19 cellular contexts compared by ENCODE assay signal in the genomic region with DNA sequence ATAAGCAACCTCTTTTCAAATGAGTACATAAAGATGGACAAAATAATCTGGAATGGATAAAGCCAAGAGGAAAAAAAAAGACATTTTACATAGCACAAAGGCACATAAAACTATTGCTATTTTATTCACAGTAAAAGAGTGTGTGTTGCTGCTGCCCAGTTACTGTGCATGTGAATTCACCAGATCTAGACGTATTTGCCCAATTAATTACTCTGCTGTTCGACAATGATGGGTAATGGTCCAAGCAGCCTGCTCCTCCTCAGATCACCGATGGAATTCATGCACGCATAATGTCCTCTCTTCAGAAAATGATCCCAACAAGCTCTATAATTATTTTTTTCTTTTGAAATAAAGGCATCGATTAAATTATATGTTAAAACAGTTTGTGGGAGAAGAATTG.
DNase-seq lines count a peak whose midpoint lies in the region; ATAC-seq, FAIRE-seq and TF ChIP-seq lines count a peak whose summit lies in the region.
"Had no signal": no experiment of that assay in that cellular context is flagged by ENCODE, and none has a peak within 500 bp of the region (broad histone marks: within the 10 kb centered on the region; RNA-seq: fewer than 3 reads in every experiment).

No MANE protein-coding gene starts in this region.

- H3K36me3 ChIP-seq in astrocyte (ENCODE audit: insufficient read depth, low read length) = no peaks in the 10 kb centered on the region
- H3K36me3 ChIP-seq in Karpas-422 (ENCODE audit: insufficient read depth, low read length) = no peaks in the 10 kb centered on the region
- H3K36me3 ChIP-seq: SJSA1 had no signal

- no peaks in the 10 kb centered on the region for H3K4me1 Mint-ChIP-seq in astrocyte (ENCODE audit: low read depth, unreplicated experiment)

- H3K9me3 Mint-ChIP-seq in astrocyte (ENCODE audit: unreplicated experiment) = no peaks in the 10 kb centered on the region

- in situ Hi-C loops in G401 (cut with HindIII; ENCODE audit: low sequenced_read_pairs) = no loop called here

- no peak for FAIRE-seq in astrocyte (lab: Jason Lieb, UNC)

- ATAC-seq in HG02588 (IDR thresholded peaks at IDR 0.05; ENCODE audit: unreplicated experiment) = no peak
- ATAC-seq: HCT116 had no signal

- DNase-seq in G401 (ENCODE audit: low spot score) (peak; percentile 67), astrocyte (ENCODE audit: low read depth) (no peak), dorsolateral prefrontal cortex (no peak), superior temporal gyrus (ENCODE audit: extremely low spot score) (peak; percentile 64), Karpas-422 (no peak), amniotic stem cell (lab: John Stamatoyannopoulos, UW) (no peak)
- DNase-seq: DMS153, DND-41, Kasumi-1, NCI-H1105, NCI-H146, NCI-H1930, NCI-H2107, NCI-H524, Right ventricle myocardium superior, RPMI8226 had no signal

- no peak overlapping the region for H3K27ac Mint-ChIP-seq in astrocyte (ENCODE audit: unreplicated experiment)

- H4K20me1 ChIP-seq in astrocyte (ENCODE audit: insufficient read depth, low read length) (no peaks in the 10 kb centered on the region), Karpas-422 (ENCODE audit: insufficient read depth, low read depth, low read length) (no peaks in the 10 kb centered on the region)

- no peaks in the 10 kb centered on the region for H3K27me3 Mint-ChIP-seq in astrocyte (ENCODE audit: low read depth, unreplicated experiment)

- H3K4me1 ChIP-seq in astrocyte (ENCODE audit: insufficient read depth, low read length) = no peaks in the 10 kb centered on the region
- H3K4me1 ChIP-seq in Karpas-422 (ENCODE audit: low read length) = no peaks in the 10 kb centered on the region
- H3K4me1 ChIP-seq: SJSA1 had no signal

- TF ChIP-seq CTCF in astrocyte (IDR thresholded peaks at IDR 0.05; ENCODE audit: insufficient read depth, low read depth, low read length) (no peak), dorsolateral prefrontal cortex (IDR thresholded peaks at IDR 0.05 in 54 of 56, conservative IDR thresholded peaks at IDR 0.05 in 2 of 56; ENCODE audit: low read depth in 1 of 56, partially characterized antibody in 56 of 56) (peak in 1 of 56 donors; percentile 0)

- H3K79me2 ChIP-seq in astrocyte (ENCODE audit: insufficient read depth, low read length) = no peaks in the 10 kb centered on the region
- no peaks in the 10 kb centered on the region for H3K79me2 ChIP-seq in Karpas-422 (ENCODE audit: low read length)

- H2AFZ ChIP-seq in astrocyte (ENCODE audit: low read depth, low read length) = no peak overlapping the region
- no peak overlapping the region for H2AFZ ChIP-seq in Karpas-422 (ENCODE audit: low read length)

- H3K27ac ChIP-seq in astrocyte (ENCODE audit: low read depth, low read length) = no peak overlapping the region
- peak overlapping the region in 56 of 59 donors; percentile 15 to 86 (median 70) for H3K27ac ChIP-seq in dorsolateral prefrontal cortex
- H3K27ac ChIP-seq in Karpas-422 (ENCODE audit: low read length) = no peak overlapping the region
- H3K27ac ChIP-seq: SJSA1 had no signal

- H3K9me2 ChIP-seq in Karpas-422 (replicated peaks; ENCODE audit: insufficient read depth, low read length) = no peaks in the 10 kb centered on the region

- intact Hi-C loops in dorsolateral prefrontal cortex (cut with DNase I) = loop anchor here (2.0 to 10.0 kb wide), 3 partner anchors 229 to 345 kb away; no protein-coding TSS in a partner anchor

- H3K9ac ChIP-seq in astrocyte (ENCODE audit: low read length) (no peak overlapping the region), Karpas-422 (ENCODE audit: low read length) (no peak overlapping the region)

- no peaks in the 10 kb centered on the region for H3K27me3 ChIP-seq in astrocyte (ENCODE audit: insufficient read depth, low read length)
- no peaks in the 10 kb centered on the region for H3K27me3 ChIP-seq in dorsolateral prefrontal cortex
- H3K27me3 ChIP-seq in Karpas-422 (ENCODE audit: low read length) = no peaks in the 10 kb centered on the region
- H3K27me3 ChIP-seq: SJSA1 had no signal

- no peaks in the 10 kb centered on the region for H3K36me3 Mint-ChIP-seq in astrocyte (ENCODE audit: low read depth, unreplicated experiment)

- H3K4me3 Mint-ChIP-seq in astrocyte (ENCODE audit: unreplicated experiment) = no peak overlapping the region

- H3K4me3 ChIP-seq in astrocyte (ENCODE audit: insufficient read depth, low read depth, low read length) (no peak overlapping the region), dorsolateral prefrontal cortex (peak overlapping the region in 58 of 59 donors; percentile 8 to 65 (median 45)), Karpas-422 (ENCODE audit: low read length) (no peak overlapping the region)
- H3K4me3 ChIP-seq: SJSA1 had no signal

- H3K4me2 ChIP-seq in astrocyte (ENCODE audit: low read length) = peak overlapping the region; percentile 49
- H3K4me2 ChIP-seq in Karpas-422 (ENCODE audit: low read depth, low read length, poor library complexity, severe bottlenecking) = no peak overlapping the region

- H3K9me3 ChIP-seq in astrocyte (ENCODE audit: insufficient read depth, low read depth, low read length) = no peaks in the 10 kb centered on the region
- H3K9me3 ChIP-seq in Karpas-422 (ENCODE audit: low read length) = no peaks in the 10 kb centered on the region
- H3K9me3 ChIP-seq: SJSA1 had no signal

Comparison
In these comparisons a context has a peak if more than half of its experiments do, and no peak if none do; other contexts are left out.
1. DNase-seq: peak in G401 (single experiment) and superior temporal gyrus (single experiment); none in astrocyte (single experiment), dorsolateral prefrontal cortex (0 of 10), Karpas-422 (single experiment) and amniotic stem cell (single experiment).
2. H3K27ac ChIP-seq: peak in dorsolateral prefrontal cortex (56 of 59); none in astrocyte (single experiment) and Karpas-422 (single experiment).
3. H3K4me3 ChIP-seq: peak in dorsolateral prefrontal cortex (58 of 59); none in astrocyte (single experiment) and Karpas-422 (single experiment).